1 cellular context compared by ENCODE assay signal in genomic region chr9:132407196-132407595, GRCh38.
TF ChIP-seq lines count a peak whose summit lies in the region.

No MANE protein-coding gene starts in this region.

TF ChIP-seq in H1, 55 proteins besides CTCF, POLR2A, EP300 and RAD21:
- TF ChIP-seq NRF1 (IDR thresholded peaks at IDR 0.05; ENCODE audit: low read depth, low read length) = no peak
- no peak for TF ChIP-seq ATF3 (IDR thresholded peaks at IDR 0.05; ENCODE audit: insufficient read depth, low read depth, low read length)
- no peak for TF ChIP-seq CEBPB (IDR thresholded peaks at IDR 0.05; ENCODE audit: low read depth, low read length)
- TF ChIP-seq SUZ12 (IDR thresholded peaks at IDR 0.05; ENCODE audit: low read length) = no peak
- TF ChIP-seq RFX5 (IDR thresholded peaks at IDR 0.05; ENCODE audit: borderline replicate concordance, low read depth, low read length) = no peak
